In genomic region chr12:9973951-9974350, GRCh38 we compare ENCODE assay signal across 18 cellular contexts. TPM values are rescaled to one million over a fixed set of nuclear protein-coding genes. Genes with fewer than 3 reads are reported as not detected.
A peak's percentile ranks its signal among the peaks of the same experiment; 100 is the strongest.
DNase-seq lines count a peak whose midpoint lies in the region; ATAC-seq and TF ChIP-seq lines count a peak whose summit lies in the region.
"Had no signal": no experiment of that assay in that cellular context is flagged by ENCODE, and none has a peak within 500 bp of the region (broad histone marks: within the 10 kb centered on the region; RNA-seq: fewer than 3 reads in every experiment).

No MANE protein-coding gene starts in this region.

- H3K36me3 Mint-ChIP-seq in GM23338 (ENCODE audit: low read depth): peaks cover 21% of the 10 kb centered on the region
- H3K36me3 Mint-ChIP-seq in dendritic cell treated with granulocyte-macrophage colony-stimulating factor and Interleukin-4, amounts not matched to agents 40 ng/mL and 50 ng/mL, for 4 days (ENCODE audit: low read depth): peaks cover 66% of the 10 kb centered on the region

- H3K27ac ChIP-seq in GM23338 (ENCODE audit: low read depth): no peak overlapping the region
- H3K27ac ChIP-seq: C4-2B had no signal

- no peak overlapping the region for H3K4me3 ChIP-seq in GM23338
- H3K4me3 ChIP-seq in mononuclear cell (ENCODE audit: low read length): peak overlapping the region; percentile 52

- no peaks in the 10 kb centered on the region for H3K27me3 Mint-ChIP-seq in GM23338 (ENCODE audit: insufficient read depth, low read depth, poor library complexity)
- no peaks in the 10 kb centered on the region for H3K27me3 Mint-ChIP-seq in dendritic cell treated with granulocyte-macrophage colony-stimulating factor and Interleukin-4, amounts not matched to agents 40 ng/mL and 50 ng/mL, for 4 days

- H3K4me2 ChIP-seq in GM23338: no peak overlapping the region

- no peak for TF ChIP-seq CTCF in GM23338 (conservative IDR thresholded peaks at IDR 0.05; ENCODE audit: low read depth in 2 of 2)

- intact Hi-C loops in dendritic cell treated with granulocyte-macrophage colony-stimulating factor and Interleukin-4, amounts not matched to agents 40 ng/mL and 50 ng/mL, for 4 days (cut with micrococcal nuclease): no loop called here

- no peaks in the 10 kb centered on the region for H3K9me2 ChIP-seq in GM23338 (ENCODE audit: insufficient read depth)

- no peak for DNase-seq in GM23338 (ENCODE audit: low spot score)
- DNase-seq in H4 (ENCODE audit: low spot score): no peak
- no peak for DNase-seq in T-helper 1 cell
- DNase-seq in mucosa of gallbladder (ENCODE audit: low spot score): no peak
- DNase-seq: ACHN; Calu3; CD8-positive, alpha-beta T cell; DMS79 treated with DMSO at 0.1 percent for 48 hours; GF-D8; HFFc6; KG1 had no signal

- H3K79me2 ChIP-seq in GM23338 (replicated peaks; ENCODE audit: insufficient read depth): no peaks in the 10 kb centered on the region

- H3K4me1 Mint-ChIP-seq in GM23338: no peaks in the 10 kb centered on the region; the same call in 2 of the 3 replicates
- H3K4me1 Mint-ChIP-seq in dendritic cell treated with granulocyte-macrophage colony-stimulating factor and Interleukin-4, amounts not matched to agents 40 ng/mL and 50 ng/mL, for 4 days (ENCODE audit: low read depth): peaks cover 70% of the 10 kb centered on the region

- no peaks in the 10 kb centered on the region for H4K20me1 ChIP-seq in GM23338 (replicated peaks; ENCODE audit: insufficient read depth)

- no peaks in the 10 kb centered on the region for H3F3A ChIP-seq in GM23338 (replicated peaks; ENCODE audit: low read depth)

- no peaks in the 10 kb centered on the region; the same call in 1 of the 2 replicates for H3K4me1 ChIP-seq in GM23338 (ENCODE audit: insufficient read depth)
- peaks cover 49% of the 10 kb centered on the region for H3K4me1 ChIP-seq in mononuclear cell (ENCODE audit: insufficient read depth, low read length)

- ATAC-seq in GM23338 (no peak), HG02588 (IDR thresholded peaks at IDR 0.05; ENCODE audit: unreplicated experiment) (no peak)
- ATAC-seq: CD8-positive, alpha-beta T cell; HCT116 had no signal

- no peaks in the 10 kb centered on the region for H3K36me3 ChIP-seq in GM23338 (ENCODE audit: insufficient read depth)

- H3K9me3 Mint-ChIP-seq in GM23338: peaks cover 27% of the 10 kb centered on the region
- peaks cover 21% of the 10 kb centered on the region for H3K9me3 Mint-ChIP-seq in dendritic cell treated with granulocyte-macrophage colony-stimulating factor and Interleukin-4, amounts not matched to agents 40 ng/mL and 50 ng/mL, for 4 days

- H3K27ac Mint-ChIP-seq in GM23338: no peak overlapping the region
- peak overlapping the region; percentile 83 for H3K27ac Mint-ChIP-seq in dendritic cell treated with granulocyte-macrophage colony-stimulating factor and Interleukin-4, amounts not matched to agents 40 ng/mL and 50 ng/mL, for 4 days
- H3K27ac Mint-ChIP-seq: CD8-positive, alpha-beta T cell; HFFc6 had no signal

- H3K9me3 ChIP-seq in mononuclear cell (ENCODE audit: low read depth, low read length): no peaks in the 10 kb centered on the region

- H3K27me3 ChIP-seq in GM23338 (ENCODE audit: insufficient read depth): no peaks in the 10 kb centered on the region
- H3K27me3 ChIP-seq in mononuclear cell (ENCODE audit: insufficient read depth, low read length): no peaks in the 10 kb centered on the region

- H2AFZ ChIP-seq in GM23338: peak overlapping the region; percentile 66; the same call in 1 of the 2 replicates

- H3K4me3 Mint-ChIP-seq in GM23338: no peak overlapping the region
- peak overlapping the region; percentile 62 for H3K4me3 Mint-ChIP-seq in dendritic cell treated with granulocyte-macrophage colony-stimulating factor and Interleukin-4, amounts not matched to agents 40 ng/mL and 50 ng/mL, for 4 days
- H3K4me3 Mint-ChIP-seq: CD8-positive, alpha-beta T cell; HFFc6 had no signal

TF ChIP-seq in GM23338, 12 proteins besides CTCF, POLR2A, EP300 and RAD21 (continues in another document):
- TF ChIP-seq ZNF114 (CRISPR knock-in tag; IDR thresholded peaks at IDR 0.05) (no peak), ZNF331 (CRISPR knock-in tag; IDR thresholded peaks at IDR 0.05; ENCODE audit: low read depth) (no peak), JUNB (IDR thresholded peaks at IDR 0.05; ENCODE audit: unreplicated experiment) (no peak), NANOG (IDR thresholded peaks at IDR 0.05; ENCODE audit: borderline replicate concordance) (no peak), POLR2AphosphoS5 (IDR thresholded peaks at IDR 0.05; ENCODE audit: low read depth) (no peak), CREB1 (CRISPR knock-in tag; IDR thresholded peaks at IDR 0.05; ENCODE audit: low read depth) (no peak)

RNA-seq across cellular contexts. Expression of gene CLEC12A, which starts 2.7 kb away (rescaled TPM):
- total RNA-seq in GM23338 (2014; rRNA removed; shearing (Covaris generic)): not detected in 2 replicates
- not detected in 2 replicates for polyA plus RNA-seq in GM23338 (2016; fragmentation: Nextera tagmentation; extraction: Ambion mirVana)
- total RNA-seq in mononuclear cell: 33.7 TPM
- not detected in 2 replicates for total RNA-seq in H4 (2014; rRNA removed; shearing (Covaris generic))
- 3.5 TPM for total RNA-seq in mucosa of gallbladder
- total RNA-seq: Calu3; CD8-positive, alpha-beta T cell; HFFc6; HT-29 had no signal
- polyA plus RNA-seq: BJ had no signal

RNA-seq across cellular contexts. Expression of gene CLEC1B, which starts 25.0 kb away (rescaled TPM):
- total RNA-seq in GM23338 (2014; rRNA removed; shearing (Covaris generic)): not detected in 2 replicates
- polyA plus RNA-seq in GM23338 (2016; fragmentation: Nextera tagmentation; extraction: Ambion mirVana): not detected in 2 replicates
- total RNA-seq in mononuclear cell (14.2 TPM), mucosa of gallbladder (not detected)
- not detected in 2 replicates for total RNA-seq in H4 (2014; rRNA removed; shearing (Covaris generic))
- total RNA-seq: Calu3; CD8-positive, alpha-beta T cell; HFFc6; HT-29 had no signal
- polyA plus RNA-seq: BJ had no signal

RNA-seq across cellular contexts. Expression of gene CLEC12B, which starts 36.5 kb away (rescaled TPM):
- not detected in 2 replicates for total RNA-seq in GM23338 (2014; rRNA removed; shearing (Covaris generic))
- polyA plus RNA-seq in GM23338 (2016; fragmentation: Nextera tagmentation; extraction: Ambion mirVana): not detected in 2 replicates
- 1.9 TPM for total RNA-seq in mononuclear cell
- total RNA-seq in H4 (2014; rRNA removed; shearing (Covaris generic)): not detected in 2 replicates
- total RNA-seq in mucosa of gallbladder: not detected
- total RNA-seq: Calu3; CD8-positive, alpha-beta T cell; HT-29 had no signal
- polyA plus RNA-seq: BJ had no signal

RNA-seq across cellular contexts. Expression of gene CLEC2A, which starts 41.8 kb away (rescaled TPM):
- total RNA-seq in GM23338 (2014; rRNA removed; shearing (Covaris generic)): not detected in 2 replicates
- not detected in 2 replicates for polyA plus RNA-seq in GM23338 (2016; fragmentation: Nextera tagmentation; extraction: Ambion mirVana)
- total RNA-seq in mononuclear cell (not detected), mucosa of gallbladder (not detected)
- total RNA-seq in H4 (2014; rRNA removed; shearing (Covaris generic)): not detected in 2 replicates
- total RNA-seq: Calu3; CD8-positive, alpha-beta T cell; HFFc6; HT-29 had no signal
- polyA plus RNA-seq: BJ had no signal

RNA-seq across cellular contexts. Expression of gene CLEC9A, which starts 56.5 kb away (rescaled TPM):
- total RNA-seq in GM23338 (2014; rRNA removed; shearing (Covaris generic)): not detected in 2 replicates
- not detected in 2 replicates for polyA plus RNA-seq in GM23338 (2016; fragmentation: Nextera tagmentation; extraction: Ambion mirVana)
- total RNA-seq in mononuclear cell: 0.42 TPM
- not detected in 2 replicates for total RNA-seq in H4 (2014; rRNA removed; shearing (Covaris generic))
- total RNA-seq in mucosa of gallbladder: 1.2 TPM
- total RNA-seq: Calu3; CD8-positive, alpha-beta T cell; HFFc6; HT-29 had no signal
- polyA plus RNA-seq: BJ had no signal

Comparison
In these comparisons a context has a peak if more than half of its experiments do, and no peak if none do; other contexts are left out.
1. RNA of gene CLEC1B, which starts 25.0 kb away (total RNA-seq): 14.2 TPM in mononuclear cell (single experiment); not detected in GM23338, not detected in H4 and not detected in mucosa of gallbladder (single experiment); every median in the first group is over 10 times any median in the second.